16 cellular contexts compared by ENCODE assay signal in the genomic region with DNA sequence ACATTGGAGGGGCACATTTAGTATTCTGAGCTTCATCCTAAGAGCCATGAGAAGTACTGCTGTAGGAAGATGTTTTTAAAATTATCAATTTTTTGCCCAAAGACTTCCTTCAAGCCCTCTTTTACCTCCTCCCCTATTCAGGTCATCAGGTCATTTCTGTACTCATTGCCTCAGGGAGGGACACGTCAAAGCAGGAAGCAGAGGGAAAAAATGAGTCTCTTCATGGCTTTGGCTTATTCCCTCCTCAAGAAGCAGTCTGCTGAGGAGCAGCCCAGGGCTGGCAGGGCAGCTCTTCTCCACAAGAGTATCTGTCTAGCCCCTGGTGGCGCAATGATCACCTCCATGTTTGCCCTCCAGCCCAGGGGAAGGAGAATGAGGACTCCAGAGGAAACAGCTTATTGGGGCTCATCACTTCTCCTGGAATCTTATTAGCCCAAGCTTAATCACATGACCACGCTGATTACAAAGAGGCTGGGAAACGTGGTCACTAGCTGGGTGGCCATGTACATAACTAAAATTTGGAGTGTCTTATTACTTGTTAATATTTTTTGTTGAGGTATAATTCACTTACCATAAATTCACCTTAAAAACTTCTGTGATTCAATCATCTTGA. TPM values are rescaled to one million over a fixed set of nuclear protein-coding genes. Genes with fewer than 3 reads are reported as not detected.
A peak's percentile ranks its signal among the peaks of the same experiment; 100 is the strongest.
DNase-seq lines count a peak whose midpoint lies in the region; FAIRE-seq and TF ChIP-seq lines count a peak whose summit lies in the region.
"Had no signal": no experiment of that assay in that cellular context is flagged by ENCODE, and none has a peak within 500 bp of the region (broad histone marks: within the 10 kb centered on the region; RNA-seq: fewer than 3 reads in every experiment).

No MANE protein-coding gene starts in this region.

- BruUV-seq in Calu3 (replicated peaks; lab: Mats Ljungman, UMichigan) = no TSS peak

- TF ChIP-seq CTCF in Calu3 (IDR thresholded peaks at IDR 0.05; ENCODE audit: unreplicated experiment) (no peak), foreskin fibroblast (IDR thresholded peaks at IDR 0.05; ENCODE audit: low read depth, low read length) (no peak)

- no peak overlapping the region for H3K4me3 Mint-ChIP-seq in Calu3 (ENCODE audit: low read depth, unreplicated experiment)
- H3K4me3 Mint-ChIP-seq: CD8-positive, alpha-beta T cell had no signal

- DNase-seq in Calu3 = peak; percentile 38
- DNase-seq in EH (ENCODE audit: low read depth) = peak; percentile 36
- peak; percentile 60 for DNase-seq in NCI-H2196 (lab: John Stamatoyannopoulos, UW; ENCODE audit: unreplicated experiment)
- peak; percentile 52 for DNase-seq in kidney tubule cell (ENCODE audit: low spot score)
- DNase-seq in ACHN = no peak
- no peak for DNase-seq in foreskin fibroblast
- no peak for DNase-seq in small intestine
- DNase-seq: CD8-positive, alpha-beta T cell; DMS 273 treated with DMSO at 0.1 percent for 48 hours; GF-D8; Karpas-422; NCI-H2081; NCI-H345; NCI-H69; RPMI8226 had no signal

- H3K27ac Mint-ChIP-seq in Calu3 (ENCODE audit: unreplicated experiment) = no peak overlapping the region
- H3K27ac Mint-ChIP-seq: CD8-positive, alpha-beta T cell had no signal

- CTCF ChIA-PET in Calu3 (lab: Charles Lee) = interaction anchor here (0.7 kb wide), 1 partner anchor 1371 kb away, joined by 3 read pairs; no protein-coding TSS in a partner anchor

- H3K4me1 Mint-ChIP-seq in Calu3 (ENCODE audit: low read depth, unreplicated experiment) = peaks cover 10% of the 10 kb centered on the region

- H3K9me3 Mint-ChIP-seq in Calu3 (ENCODE audit: low read depth, unreplicated experiment) = no peaks in the 10 kb centered on the region
- H3K9me3 Mint-ChIP-seq: CD8-positive, alpha-beta T cell had no signal

- intact Hi-C loops in Calu3 (cut with micrococcal nuclease; ENCODE audit: unreplicated experiment) = no loop called here

- H3K27ac ChIP-seq in small intestine (ENCODE audit: low read depth in 1 of 2, low read length in 1 of 2) = no peak overlapping the region
- H3K27ac ChIP-seq: SJSA1 had no signal

- FAIRE-seq in small intestine (lab: Jason Lieb, UNC) = no peak

- WGBS in small intestine, 3 donors = 55 to 66% (median 62%) methylated on average over 4 of the region's 4 CpGs

- H3K9me3 ChIP-seq in small intestine (ENCODE audit: control insufficient read depth, low read depth) = no peaks in the 10 kb centered on the region
- H3K9me3 ChIP-seq: SJSA1 had no signal

- no peaks in the 10 kb centered on the region for H3K36me3 Mint-ChIP-seq in Calu3 (ENCODE audit: insufficient read depth, unreplicated experiment)
- H3K36me3 Mint-ChIP-seq: CD8-positive, alpha-beta T cell had no signal

- H3K4me3 ChIP-seq in foreskin fibroblast (ENCODE audit: low read depth in 1 of 2, low read length in 2 of 2) (no peak overlapping the region), small intestine (ENCODE audit: low read depth in 1 of 2, low read length in 2 of 2) (no peak overlapping the region)
- H3K4me3 ChIP-seq: SJSA1 had no signal

- H3K4me1 ChIP-seq in small intestine (ENCODE audit: control insufficient read depth in 2 of 2, insufficient read depth in 1 of 2, low read depth in 1 of 2, low read length in 1 of 2) = no peaks in the 10 kb centered on the region
- H3K4me1 ChIP-seq: SJSA1 had no signal

- peaks cover 87% of the 10 kb centered on the region for H3K27me3 Mint-ChIP-seq in Calu3 (ENCODE audit: unreplicated experiment)

- peaks cover 0 to 5% of the 10 kb centered on the region in 2 donors for H3K27me3 ChIP-seq in small intestine (ENCODE audit: control insufficient read depth in 2 of 2, insufficient read depth in 2 of 2, low read length in 2 of 2)
- H3K27me3 ChIP-seq: SJSA1 had no signal

- in situ Hi-C loops in ACHN (cut with HindIII; ENCODE audit: low pct_ligation_motif_present, low pct_unique_long_range_greater_than_20kb, low sequenced_read_pairs) = no loop called here

- H3K36me3 ChIP-seq in small intestine (ENCODE audit: control insufficient read depth in 2 of 2, insufficient read depth in 2 of 2, low read length in 2 of 2) = no peaks in the 10 kb centered on the region
- H3K36me3 ChIP-seq: SJSA1 had no signal

RNA-seq across cellular contexts. Expression of a gene that starts 44.2 kb away (rescaled TPM):
- 9.6 and 13.6 TPM in 2 replicates for total RNA-seq in Calu3 (2022)
- polyA plus RNA-seq in small intestine = 10 to 100 TPM in 1 of 3 donors, 1 to 10 TPM in 1, under 1 TPM in 1; 0.67 to 15.2 (median 1.1) TPM

Comparison
In these comparisons a context has a peak if more than half of its experiments do, and no peak if none do; other contexts are left out.
1. DNase-seq: peak in Calu3 (single experiment), EH (single experiment), NCI-H2196 (single experiment) and kidney tubule cell (single experiment); none in ACHN (single experiment), foreskin fibroblast (0 of 2) and small intestine (single experiment).